In the genomic region with DNA sequence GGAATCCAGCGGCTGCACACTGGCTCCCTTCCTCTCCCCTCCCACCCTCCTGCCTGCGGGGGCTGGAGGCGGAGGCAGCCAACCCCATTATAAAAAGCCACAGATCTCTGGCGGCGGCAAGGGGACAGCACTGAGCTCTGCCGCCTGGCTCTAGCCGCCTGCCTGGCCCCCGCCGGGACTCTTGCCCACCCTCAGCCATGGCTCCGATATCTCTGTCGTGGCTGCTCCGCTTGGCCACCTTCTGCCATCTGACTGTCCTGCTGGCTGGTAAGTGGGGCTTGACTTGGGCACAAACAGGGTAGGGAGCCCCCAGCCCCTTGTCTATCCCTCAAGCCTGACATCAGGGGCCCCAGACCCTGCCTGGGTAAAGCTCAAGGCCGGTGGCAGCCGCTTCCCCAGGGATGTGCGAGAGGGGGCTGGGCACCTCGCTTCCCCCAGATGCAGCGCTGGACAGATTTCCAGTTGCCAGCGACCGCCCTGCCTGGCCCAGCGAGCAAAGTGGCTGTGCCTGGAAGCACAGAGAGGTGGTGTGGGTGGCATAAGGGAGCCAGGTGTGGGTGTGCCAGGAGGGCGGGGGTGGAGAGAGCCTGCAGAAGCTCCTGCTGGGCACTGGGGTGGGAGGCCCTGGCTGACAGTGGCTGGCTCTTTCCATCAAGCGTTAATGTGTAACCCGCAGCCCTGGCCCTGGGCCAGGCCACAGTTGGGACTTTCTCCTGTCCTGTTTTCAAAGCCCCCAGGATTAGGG, we compare ENCODE assay signal across 8 cellular contexts. TPM values are rescaled to one million over a fixed set of nuclear protein-coding genes. Genes with fewer than 3 reads are reported as not detected.
A peak's percentile ranks its signal among the peaks of the same experiment; 100 is the strongest.
DNase-seq lines count a peak whose midpoint lies in the region; ATAC-seq and TF ChIP-seq lines count a peak whose summit lies in the region.

A gene (plus strand): TSS at position 119 of the 745 bp plus-strand sequence. CDS start 79 bp downstream, at position 198.

- H3K4me3 Mint-ChIP-seq in activated CD8-positive, alpha-beta T cell treated with anti-CD3 and anti-CD28 coated beads for 36 hours, result no peak within 1 kb of the TSS

- DNase-seq in ELR (ENCODE audit: low read depth) (peak; percentile 40), right atrium auricular region (ENCODE audit: low spot score) (peak; percentile 81), prostate gland (ENCODE audit: low spot score) (peak; percentile 85)
- no peak for DNase-seq in activated CD8-positive, alpha-beta T cell treated with anti-CD3 and anti-CD28 coated beads for 36 hours
- no peak for DNase-seq in activated CD4-positive, alpha-beta T cell treated with anti-CD3 and anti-CD28 coated beads for 48 hours

- H3K4me1 ChIP-seq in right atrium auricular region (peaks cover 0 to 19% of the 10 kb centered on the region in 2 donors), prostate gland (replicated peaks) (peaks cover 7% of the 10 kb centered on the region)

- peak within 1 kb of the TSS; percentile 58 to 59 for H3K4me3 ChIP-seq in right atrium auricular region
- peak within 1 kb of the TSS; percentile 52 to 53 for H3K4me3 ChIP-seq in prostate gland

- POLR2A ChIA-PET in activated CD8-positive, alpha-beta T cell treated with anti-CD3 and anti-CD28 coated beads for 36 hours (lab: Charles Lee), result interaction anchor here (1.1 kb wide), 1 partner anchor 15 kb away, joined by 3 read pairs; no protein-coding TSS in a partner anchor

- CTCF ChIA-PET in activated CD8-positive, alpha-beta T cell treated with anti-CD3 and anti-CD28 coated beads for 36 hours (lab: Charles Lee), result no interaction called here

- H3K4me1 Mint-ChIP-seq in activated CD8-positive, alpha-beta T cell treated with anti-CD3 and anti-CD28 coated beads for 36 hours (ENCODE audit: low read depth), result peaks cover 29% of the 10 kb centered on the region

- H3K36me3 ChIP-seq in right atrium auricular region (no peaks in the 10 kb centered on the region), prostate gland (no peaks in the 10 kb centered on the region)

- no peak for ATAC-seq in activated CD8-positive, alpha-beta T cell treated with anti-CD3 and anti-CD28 coated beads for 36 hours
- ATAC-seq in GM19351 (IDR thresholded peaks at IDR 0.05; ENCODE audit: unreplicated experiment) (no peak), HG02870 (IDR thresholded peaks at IDR 0.05; ENCODE audit: unreplicated experiment) (no peak)

- H3K9me3 ChIP-seq in right atrium auricular region (no peaks in the 10 kb centered on the region), prostate gland (no peaks in the 10 kb centered on the region)

- TF ChIP-seq CTCF in right atrium auricular region (IDR thresholded peaks at IDR 0.05), result peak in 1 of 2 donors; percentile 26
- TF ChIP-seq CTCF in prostate gland (IDR thresholded peaks at IDR 0.05), result peak in 2 of 4 experiments; percentile 25 to 35
- no peak for TF ChIP-seq CTCF in activated CD8-positive, alpha-beta T cell treated with anti-CD3 and anti-CD28 coated beads for 36 hours (IDR thresholded peaks at IDR 0.05)

- no peaks in the 10 kb centered on the region for H3K36me3 Mint-ChIP-seq in activated CD8-positive, alpha-beta T cell treated with anti-CD3 and anti-CD28 coated beads for 36 hours (ENCODE audit: low read depth)

- TF ChIP-seq POLR2A in prostate gland (IDR thresholded peaks at IDR 0.05), result peak; percentile 98

- H3K27me3 ChIP-seq in right atrium auricular region (no peaks in the 10 kb centered on the region), prostate gland (replicated peaks; ENCODE audit: insufficient read depth) (no peaks in the 10 kb centered on the region)

- intact Hi-C loops in prostate gland (cut with DNase I), result loop anchor here (1.0 to 5.0 kb wide), 2 partner anchors 55 to 68 kb away; no protein-coding TSS in a partner anchor
- intact Hi-C loops in activated CD8-positive, alpha-beta T cell treated with anti-CD3 and anti-CD28 coated beads for 36 hours (cut with micrococcal nuclease), result no loop called here

- 21 to 47% (median 33%) methylated on average over 21 to 23 of the region's 23 CpGs for WGBS in adipose tissue, 3 donors
- WGBS in prostate gland, result 5% methylated on average over 23 of the region's 23 CpGs

- peaks cover 2% of the 10 kb centered on the region for H3K27me3 Mint-ChIP-seq in activated CD8-positive, alpha-beta T cell treated with anti-CD3 and anti-CD28 coated beads for 36 hours

- H3K27ac ChIP-seq in adipose tissue (ENCODE audit: low read depth, low read length) (no peak within 1 kb of the TSS), right atrium auricular region (peak within 1 kb of the TSS; percentile 85 to 86), prostate gland (peak within 1 kb of the TSS; percentile 90)

- no peaks in the 10 kb centered on the region for H3K9me3 Mint-ChIP-seq in activated CD8-positive, alpha-beta T cell treated with anti-CD3 and anti-CD28 coated beads for 36 hours

- no peak within 1 kb of the TSS for H3K27ac Mint-ChIP-seq in activated CD8-positive, alpha-beta T cell treated with anti-CD3 and anti-CD28 coated beads for 36 hours

RNA-seq across cellular contexts. Expression of the gene that starts here (rescaled TPM):
- polyA plus RNA-seq in adipose tissue, result 10 to 100 TPM in 2 of 3 donors, 1 to 10 TPM in 1; 8.9 to 30.1 (median 24.7) TPM
- 10 to 100 TPM; 17.1 to 17.8 TPM for total RNA-seq in right atrium auricular region
- 10 to 100 TPM; 30.2 to 52.6 TPM for total RNA-seq in prostate gland
- under 1 TPM in 1 of 2 experiments, not detected in 1; 0.09 TPM for total RNA-seq in activated CD8-positive, alpha-beta T cell treated with anti-CD3 and anti-CD28 coated beads for 36 hours

Comparison
In these comparisons a context has a peak if more than half of its experiments do, and no peak if none do; other contexts are left out.
1. RNA of the gene that starts here (total RNA-seq): 30.2 to 52.6 TPM in prostate gland and 17.1 to 17.8 TPM in right atrium auricular region; 0.09 TPM in activated CD8-positive, alpha-beta T cell treated with anti-CD3 and anti-CD28 coated beads for 36 hours; every median in the first group is over 10 times any median in the second.
2. DNase-seq: peak in ELR (single experiment), right atrium auricular region (single experiment) and prostate gland (single experiment); none in activated CD8-positive, alpha-beta T cell treated with anti-CD3 and anti-CD28 coated beads for 36 hours (single experiment) and activated CD4-positive, alpha-beta T cell treated with anti-CD3 and anti-CD28 coated beads for 48 hours (single experiment).